In genomic region chr6:4848382-4849068, GRCh38 we compare ENCODE assay signal across 11 cellular contexts.
DNase-seq lines count a peak whose midpoint lies in the region; ATAC-seq and TF ChIP-seq lines count a peak whose summit lies in the region.
"Had no signal": no experiment of that assay in that cellular context is flagged by ENCODE, and none has a peak within 500 bp of the region (broad histone marks: within the 10 kb centered on the region; RNA-seq: fewer than 3 reads in every experiment).

No MANE protein-coding gene starts in this region.

- H3K9me3 ChIP-seq in SU-DHL-6 (ENCODE audit: insufficient read depth, low read length), result no peaks in the 10 kb centered on the region; the same call in 1 of the 2 replicates
- H3K9me3 ChIP-seq: neutrophil had no signal

- H3K36me3 Mint-ChIP-seq in activated CD4-positive, alpha-beta memory T cell treated with anti-CD3 and anti-CD28 coated beads for 36 hours, result peaks cover 13% of the 10 kb centered on the region

- no peak overlapping the region for H3K9ac ChIP-seq in SU-DHL-6 (ENCODE audit: low read length)

- peaks cover 11% of the 10 kb centered on the region for H3K9me3 Mint-ChIP-seq in activated CD4-positive, alpha-beta memory T cell treated with anti-CD3 and anti-CD28 coated beads for 36 hours

- TF ChIP-seq CTCF in GM12874 (IDR thresholded peaks at IDR 0.05; ENCODE audit: insufficient read depth, low read depth, low read length) (peak; percentile 32; the same call in 1 of the 2 replicates), SU-DHL-6 (IDR thresholded peaks at IDR 0.05; ENCODE audit: insufficient read depth, low read length, poor library complexity, severe bottlenecking) (peak; percentile 35)

- POLR2A ChIA-PET in activated CD4-positive, alpha-beta memory T cell treated with anti-CD3 and anti-CD28 coated beads for 36 hours (lab: Charles Lee), result no interaction called here

- H3K27me3 Mint-ChIP-seq in activated CD4-positive, alpha-beta memory T cell treated with anti-CD3 and anti-CD28 coated beads for 36 hours, result no peaks in the 10 kb centered on the region

- CTCF ChIA-PET in activated CD4-positive, alpha-beta memory T cell treated with anti-CD3 and anti-CD28 coated beads for 36 hours (lab: Charles Lee), result interaction anchor here (1.0 kb wide), 1 partner anchor 58 kb away, joined by 3 read pairs; no protein-coding TSS in a partner anchor

- no peaks in the 10 kb centered on the region for H3F3A ChIP-seq in SU-DHL-6 (ENCODE audit: insufficient read depth)

- no peaks in the 10 kb centered on the region for H3K9me2 ChIP-seq in SU-DHL-6 (replicated peaks; ENCODE audit: insufficient read depth, low read length)

- H3K4me3 Mint-ChIP-seq in activated CD4-positive, alpha-beta memory T cell treated with anti-CD3 and anti-CD28 coated beads for 36 hours, result no peak overlapping the region

- no peaks in the 10 kb centered on the region for H3K27me3 ChIP-seq in SU-DHL-6 (ENCODE audit: low read length)
- H3K27me3 ChIP-seq: neutrophil had no signal

- peaks cover 67% of the 10 kb centered on the region for H3K79me2 ChIP-seq in SU-DHL-6 (ENCODE audit: insufficient read depth, low read length)

- 0 out of 2 replicates have a peak, but pooled peaks cover 2% of the 10 kb centered on the region for H3K36me3 ChIP-seq in SU-DHL-6 (ENCODE audit: low read length)
- H3K36me3 ChIP-seq: neutrophil had no signal

- intact Hi-C loops in activated CD4-positive, alpha-beta memory T cell treated with anti-CD3 and anti-CD28 coated beads for 36 hours (cut with micrococcal nuclease), result no loop called here

- H3K27ac Mint-ChIP-seq in activated CD4-positive, alpha-beta memory T cell treated with anti-CD3 and anti-CD28 coated beads for 36 hours, result no peak overlapping the region

- H3K4me3 ChIP-seq in SU-DHL-6 (ENCODE audit: insufficient read depth, low read length, poor library complexity, severe bottlenecking), result no peak overlapping the region

- peaks cover 43% of the 10 kb centered on the region for H3K4me1 Mint-ChIP-seq in activated CD4-positive, alpha-beta memory T cell treated with anti-CD3 and anti-CD28 coated beads for 36 hours (ENCODE audit: low read depth)

- DNase-seq in A172 (ENCODE audit: low spot score) (peak; percentile 33), hepatic stellate cell (ENCODE audit: low spot score) (peak; percentile 37), DMS153 (lab: John Stamatoyannopoulos, UW) (no peak)
- DNase-seq in activated CD4-positive, alpha-beta memory T cell treated with anti-CD3 and anti-CD28 coated beads for 36 hours, result no peak
- DNase-seq: activated CD4-positive, alpha-beta T cell treated with anti-CD3 and anti-CD28 coated beads for 4 hours; NCI-H187 treated with DMSO at 0.1 percent for 48 hours had no signal

- H4K20me1 ChIP-seq in SU-DHL-6 (ENCODE audit: low read depth, low read length), result peaks cover 57% of the 10 kb centered on the region

- no peak overlapping the region for H3K27ac ChIP-seq in SU-DHL-6 (ENCODE audit: low read depth, low read length)
- H3K27ac ChIP-seq: neutrophil had no signal

- H2AFZ ChIP-seq in SU-DHL-6 (ENCODE audit: low read depth, low read length, severe bottlenecking), result no peak overlapping the region

- no peak overlapping the region for H3K4me2 ChIP-seq in SU-DHL-6 (ENCODE audit: low read depth, low read length, poor library complexity, severe bottlenecking)

- ATAC-seq in HG03460 (IDR thresholded peaks at IDR 0.05; ENCODE audit: unreplicated experiment) (no peak), GM19452 (IDR thresholded peaks at IDR 0.05; ENCODE audit: unreplicated experiment) (no peak)

Comparison
In these comparisons a context has a peak if more than half of its experiments do, and no peak if none do; other contexts are left out.
1. DNase-seq: peak in A172 (single experiment) and hepatic stellate cell (single experiment); none in activated CD4-positive, alpha-beta memory T cell treated with anti-CD3 and anti-CD28 coated beads for 36 hours (single experiment) and DMS153 (single experiment).